In genomic region chr3:107704477-107704876, GRCh38 we compare ENCODE assay signal across 21 cellular contexts.
DNase-seq lines count a peak whose midpoint lies in the region; ATAC-seq and TF ChIP-seq lines count a peak whose summit lies in the region.
"Had no signal": no experiment of that assay in that cellular context is flagged by ENCODE, and none has a peak within 500 bp of the region (broad histone marks: within the 10 kb centered on the region; RNA-seq: fewer than 3 reads in every experiment).

No MANE protein-coding gene starts in this region.

- POLR2A ChIA-PET in CD8-positive, alpha-beta T cell (lab: Charles Lee) = no interaction called here

- no peaks in the 10 kb centered on the region for H3K27me3 Mint-ChIP-seq in CD8-positive, alpha-beta T cell (ENCODE audit: low read depth)
- H3K27me3 Mint-ChIP-seq: activated CD4-positive, alpha-beta T cell treated with anti-CD3 and anti-CD28 coated beads, Interleukin-2, amount 10 ng/mL, durations not matched to agents 24 days and 14 days; activated naive CD8-positive, alpha-beta T cell treated with anti-CD3 and anti-CD28 coated beads, Interleukin-2, amount 10 ng/mL, durations not matched to agents 7 days and 5 days had no signal

- H3K36me3 Mint-ChIP-seq in CD8-positive, alpha-beta T cell = peaks cover 7% of the 10 kb centered on the region
- H3K36me3 Mint-ChIP-seq in stimulated activated effector memory CD8-positive, alpha-beta T cell treated with anti-CD3 and anti-CD28 coated beads, Interleukin-12 subunit alpha, Interleukin-12 subunit beta, amount 100 ng/mL, for 72 hours = no peaks in the 10 kb centered on the region

- no peaks in the 10 kb centered on the region for H3K27me3 ChIP-seq in CD8-positive, alpha-beta T cell (ENCODE audit: insufficient read depth, low read length)
- H3K27me3 ChIP-seq: colonic mucosa, hepatocyte, suprapubic skin had no signal

- no peaks in the 10 kb centered on the region for H3K9me3 Mint-ChIP-seq in CD8-positive, alpha-beta T cell
- no peaks in the 10 kb centered on the region for H3K9me3 Mint-ChIP-seq in stimulated activated effector memory CD8-positive, alpha-beta T cell treated with anti-CD3 and anti-CD28 coated beads, Interleukin-12 subunit alpha, Interleukin-12 subunit beta, amount 100 ng/mL, for 72 hours
- H3K9me3 Mint-ChIP-seq: activated CD4-positive, alpha-beta T cell treated with anti-CD3 and anti-CD28 coated beads, Interleukin-2, amount 10 ng/mL, durations not matched to agents 24 days and 14 days; activated naive CD8-positive, alpha-beta T cell treated with anti-CD3 and anti-CD28 coated beads, Interleukin-2, amount 10 ng/mL, durations not matched to agents 7 days and 5 days had no signal

- no peaks in the 10 kb centered on the region for H3K4me1 ChIP-seq in CD8-positive, alpha-beta T cell (ENCODE audit: insufficient read depth, low read length)
- H3K4me1 ChIP-seq: colonic mucosa, suprapubic skin had no signal

- H3K4me3 Mint-ChIP-seq in CD8-positive, alpha-beta T cell = no peak overlapping the region
- no peak overlapping the region for H3K4me3 Mint-ChIP-seq in stimulated activated effector memory CD8-positive, alpha-beta T cell treated with anti-CD3 and anti-CD28 coated beads, Interleukin-12 subunit alpha, Interleukin-12 subunit beta, amount 100 ng/mL, for 72 hours
- H3K4me3 Mint-ChIP-seq: activated CD4-positive, alpha-beta T cell treated with anti-CD3 and anti-CD28 coated beads, Interleukin-2, amount 10 ng/mL, durations not matched to agents 24 days and 14 days; activated naive CD8-positive, alpha-beta T cell treated with anti-CD3 and anti-CD28 coated beads, Interleukin-2, amount 10 ng/mL, durations not matched to agents 7 days and 5 days had no signal

- no peak for DNase-seq in CD8-positive, alpha-beta T cell
- peak; percentile 71 for DNase-seq in HT1080 (ENCODE audit: low read depth)
- peak; percentile 11 to 52 for DNase-seq in cardiac fibroblast (ENCODE audit: low read depth in 2 of 2)
- DNase-seq in kidney tubule cell (ENCODE audit: low spot score) = peak; percentile 19
- DNase-seq in NK-92 treated with Interleukin-12 subunit alpha and Interleukin-12 subunit beta, amount 100 ng/mL, for 24 hours (lab: John Stamatoyannopoulos, UW) = no peak
- no peak for DNase-seq in stimulated activated effector memory CD8-positive, alpha-beta T cell treated with anti-CD3 and anti-CD28 coated beads, Interleukin-12 subunit alpha, Interleukin-12 subunit beta, amount 100 ng/mL, for 72 hours (ENCODE audit: low spot score in 2 of 2)
- DNase-seq in NCI-H1436 treated with DMSO at 0.1 percent for 48 hours (lab: John Stamatoyannopoulos, UW) = no peak
- DNase-seq: activated CD4-positive, alpha-beta T cell treated with anti-CD3 and anti-CD28 coated beads, Interleukin-2, amount 10 ng/mL, durations not matched to agents 24 days and 14 days; activated naive CD8-positive, alpha-beta T cell treated with anti-CD3 and anti-CD28 coated beads, Interleukin-2, amount 10 ng/mL, durations not matched to agents 7 days and 5 days; AML-193; colonic mucosa; KG1; left cardiac atrium; NCI-H345; posterior cingulate gyrus; SIG-M5; T-helper 9 cell had no signal

- no peaks in the 10 kb centered on the region for H3K36me3 ChIP-seq in CD8-positive, alpha-beta T cell (ENCODE audit: insufficient read depth, low read length)
- H3K36me3 ChIP-seq: colonic mucosa, suprapubic skin had no signal

- no peak overlapping the region for H3K27ac ChIP-seq in CD8-positive, alpha-beta T cell (ENCODE audit: low read depth, low read length)
- H3K27ac ChIP-seq: colonic mucosa, epithelial cell of prostate, hepatocyte, suprapubic skin had no signal

- H3K9me3 ChIP-seq in CD8-positive, alpha-beta T cell (ENCODE audit: low read length) = no peaks in the 10 kb centered on the region
- H3K9me3 ChIP-seq: colonic mucosa, suprapubic skin had no signal

- CTCF ChIA-PET in CD8-positive, alpha-beta T cell (lab: Charles Lee) = interaction anchor here (1.7 to 3.4 kb wide), 2 partner anchors 14 to 28 kb away, joined by 6 to 12 read pairs; no protein-coding TSS in a partner anchor

- peak overlapping the region; percentile 34 for H3K27ac Mint-ChIP-seq in CD8-positive, alpha-beta T cell
- H3K27ac Mint-ChIP-seq in stimulated activated effector memory CD8-positive, alpha-beta T cell treated with anti-CD3 and anti-CD28 coated beads, Interleukin-12 subunit alpha, Interleukin-12 subunit beta, amount 100 ng/mL, for 72 hours = no peak overlapping the region
- H3K27ac Mint-ChIP-seq: activated CD4-positive, alpha-beta T cell treated with anti-CD3 and anti-CD28 coated beads, Interleukin-2, amount 10 ng/mL, durations not matched to agents 24 days and 14 days; activated naive CD8-positive, alpha-beta T cell treated with anti-CD3 and anti-CD28 coated beads, Interleukin-2, amount 10 ng/mL, durations not matched to agents 7 days and 5 days had no signal

- H3K4me3 ChIP-seq in CD8-positive, alpha-beta T cell (ENCODE audit: low read depth, low read length) = no peak overlapping the region
- no peak overlapping the region for H3K4me3 ChIP-seq in cardiac fibroblast (replicated peaks in 1 of 2; ENCODE audit: low read depth in 2 of 2, low read length in 2 of 2)
- H3K4me3 ChIP-seq: colonic mucosa, hepatocyte, suprapubic skin had no signal

- intact Hi-C loops in CD8-positive, alpha-beta T cell (cut with DNase I, micrococcal nuclease) = no loop called here

- H3K4me1 Mint-ChIP-seq in CD8-positive, alpha-beta T cell (ENCODE audit: low read depth) = peaks cover 31% of the 10 kb centered on the region
- peaks cover 45% of the 10 kb centered on the region for H3K4me1 Mint-ChIP-seq in stimulated activated effector memory CD8-positive, alpha-beta T cell treated with anti-CD3 and anti-CD28 coated beads, Interleukin-12 subunit alpha, Interleukin-12 subunit beta, amount 100 ng/mL, for 72 hours

- no peak for TF ChIP-seq CTCF in CD8-positive, alpha-beta T cell (IDR thresholded peaks at IDR 0.05)
- TF ChIP-seq CTCF in cardiac fibroblast (IDR thresholded peaks at IDR 0.05; ENCODE audit: low read depth, low read length) = no peak

- no peak for ATAC-seq in CD8-positive, alpha-beta T cell
- ATAC-seq in stimulated activated effector memory CD8-positive, alpha-beta T cell treated with anti-CD3 and anti-CD28 coated beads, Interleukin-12 subunit alpha, Interleukin-12 subunit beta, amount 100 ng/mL, for 72 hours = no peak
- no peak for ATAC-seq in GM19455 (IDR thresholded peaks at IDR 0.05; ENCODE audit: unreplicated experiment)
- ATAC-seq: left cardiac atrium had no signal

Comparison
In these comparisons a context has a peak if more than half of its experiments do, and no peak if none do; other contexts are left out.
1. DNase-seq: peak in HT1080 (single experiment), cardiac fibroblast (2 of 2) and kidney tubule cell (single experiment); none in CD8-positive, alpha-beta T cell (0 of 7), NK-92 treated with Interleukin-12 subunit alpha and Interleukin-12 subunit beta, amount 100 ng/mL, for 24 hours (single experiment), stimulated activated effector memory CD8-positive, alpha-beta T cell treated with anti-CD3 and anti-CD28 coated beads, Interleukin-12 subunit alpha, Interleukin-12 subunit beta, amount 100 ng/mL, for 72 hours (0 of 2) and NCI-H1436 treated with DMSO at 0.1 percent for 48 hours (single experiment).